10 cellular contexts compared by ENCODE assay signal in the genomic region with DNA sequence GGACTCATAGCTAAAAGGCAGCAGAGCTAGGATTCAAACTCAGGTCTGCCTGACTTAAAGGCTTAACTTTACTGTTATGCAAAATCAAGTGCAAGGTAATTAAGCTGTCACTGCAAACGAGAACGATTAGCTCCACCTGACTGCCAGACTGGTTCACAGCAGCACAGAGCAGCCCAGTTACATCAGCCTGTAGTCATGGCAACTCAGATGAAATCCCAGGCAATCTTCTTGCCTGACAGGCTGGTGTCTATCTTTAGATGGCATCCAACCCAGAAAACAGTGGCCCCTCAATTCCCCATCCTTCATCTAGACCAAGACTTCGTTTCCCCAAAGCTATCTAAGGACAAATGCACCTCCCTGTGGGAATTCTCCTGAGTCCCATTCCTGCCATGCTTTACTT.
DNase-seq lines count a peak whose midpoint lies in the region; ATAC-seq and TF ChIP-seq lines count a peak whose summit lies in the region.
"Had no signal": no experiment of that assay in that cellular context is flagged by ENCODE, and none has a peak within 500 bp of the region (broad histone marks: within the 10 kb centered on the region; RNA-seq: fewer than 3 reads in every experiment).

No MANE protein-coding gene starts in this region.

- intact Hi-C loops in Right ventricle myocardium superior (cut with DNase I), result no loop called here
- intact Hi-C loops in Right ventricle myocardium inferior (cut with DNase I), result no loop called here
- intact Hi-C loops in uterus (cut with DNase I; ENCODE audit: low total_unique reads), result no loop called here

- CTCF ChIA-PET in WTC11 (lab: Charles Lee), result interaction anchor here (0.6 to 1.9 kb wide), 26 partner anchors 9 to 212 kb away, joined by 3 to 17 read pairs (median 4); no protein-coding TSS in a partner anchor

- no peaks in the 10 kb centered on the region for H3K9me3 ChIP-seq in iPS-18a (ENCODE audit: control insufficient read depth, low read depth, low read length)
- H3K9me3 ChIP-seq in uterus, result no peaks in the 10 kb centered on the region
- no peaks in the 10 kb centered on the region for H3K9me3 ChIP-seq in T-helper 17 cell (ENCODE audit: control insufficient read depth, low read length, poor library complexity, severe bottlenecking)

- TF ChIP-seq CTCF in WTC11 (IDR thresholded peaks at IDR 0.05) (no peak), uterus (IDR thresholded peaks at IDR 0.05) (peak in 3 of 4 experiments; percentile 13 to 35 (median 22))

- DNase-seq in Right ventricle myocardium superior (no peak), Right ventricle myocardium inferior (ENCODE audit: missing footprints) (no peak), WTC11 (ENCODE audit: low spot score) (peak; percentile 49), uterus (peak in 1 of 2 donors; percentile 53), T-helper 17 cell (no peak)
- DNase-seq: activated CD4-positive, alpha-beta T cell treated with anti-CD3 and anti-CD28 coated beads for 4 hours; DMS153 had no signal

- H3K4me1 ChIP-seq in iPS-18a (ENCODE audit: control insufficient read depth, low read depth, low read length) (peaks cover 15% of the 10 kb centered on the region), uterus (peaks cover 3% of the 10 kb centered on the region in 2 donors)

- H3K27me3 ChIP-seq in iPS-18a (ENCODE audit: control insufficient read depth, insufficient read depth, low read length), result no peaks in the 10 kb centered on the region
- H3K27me3 ChIP-seq in uterus, result no peaks in the 10 kb centered on the region

- no peak overlapping the region for H3K4me3 Mint-ChIP-seq in WTC11
- H3K4me3 Mint-ChIP-seq in T-helper 17 cell, result no peak overlapping the region

- H3K27ac Mint-ChIP-seq in WTC11, result peak overlapping the region; percentile 54; the same call in 1 of the 2 replicates
- no peak overlapping the region for H3K27ac Mint-ChIP-seq in T-helper 17 cell

- ATAC-seq in Right ventricle myocardium superior (ENCODE audit: poor library complexity) (peak; percentile 8), Right ventricle myocardium inferior (no peak), WTC11 (peak; percentile 92), HG03520 (IDR thresholded peaks at IDR 0.05; ENCODE audit: unreplicated experiment) (no peak), T-helper 17 cell (no peak), HG03378 (IDR thresholded peaks at IDR 0.05; ENCODE audit: unreplicated experiment) (no peak)

- H3K27me3 Mint-ChIP-seq in WTC11 (ENCODE audit: low read depth) (no peaks in the 10 kb centered on the region), T-helper 17 cell (no peaks in the 10 kb centered on the region)

- POLR2A ChIA-PET in WTC11 (lab: Charles Lee), result interaction anchor here (0.7 to 1.3 kb wide), 3 partner anchors 12 to 77 kb away, joined by 3 read pairs; a partner anchor contains a TSS

- H3K4me1 Mint-ChIP-seq in WTC11 (peaks cover 19% of the 10 kb centered on the region), T-helper 17 cell (peaks cover 10% of the 10 kb centered on the region)

- peaks cover 19% of the 10 kb centered on the region for H3K36me3 ChIP-seq in iPS-18a (ENCODE audit: control insufficient read depth, low read depth, low read length)
- H3K36me3 ChIP-seq in uterus, result no peaks in the 10 kb centered on the region

- H3K36me3 Mint-ChIP-seq in WTC11 (peaks cover 26% of the 10 kb centered on the region), T-helper 17 cell (ENCODE audit: low read depth) (peaks cover 15% of the 10 kb centered on the region)

- H3K27ac ChIP-seq in iPS-18a (ENCODE audit: low read length) (peak overlapping the region; percentile 32), uterus (peak overlapping the region; percentile 37 to 42)

- H3K4me3 ChIP-seq in iPS-18a (ENCODE audit: low read length), result no peak overlapping the region
- H3K4me3 ChIP-seq in uterus, result no peak overlapping the region

- no peak for TF ChIP-seq POLR2A in uterus (IDR thresholded peaks at IDR 0.05)

- H3K9me3 Mint-ChIP-seq in WTC11, result no peaks in the 10 kb centered on the region

- H3K9ac ChIP-seq in iPS-18a (ENCODE audit: low read length), result peak overlapping the region; percentile 14

TF ChIP-seq in WTC11, 78 proteins besides CTCF, POLR2A, EP300 and RAD21:
- TF ChIP-seq, protein P1, sequence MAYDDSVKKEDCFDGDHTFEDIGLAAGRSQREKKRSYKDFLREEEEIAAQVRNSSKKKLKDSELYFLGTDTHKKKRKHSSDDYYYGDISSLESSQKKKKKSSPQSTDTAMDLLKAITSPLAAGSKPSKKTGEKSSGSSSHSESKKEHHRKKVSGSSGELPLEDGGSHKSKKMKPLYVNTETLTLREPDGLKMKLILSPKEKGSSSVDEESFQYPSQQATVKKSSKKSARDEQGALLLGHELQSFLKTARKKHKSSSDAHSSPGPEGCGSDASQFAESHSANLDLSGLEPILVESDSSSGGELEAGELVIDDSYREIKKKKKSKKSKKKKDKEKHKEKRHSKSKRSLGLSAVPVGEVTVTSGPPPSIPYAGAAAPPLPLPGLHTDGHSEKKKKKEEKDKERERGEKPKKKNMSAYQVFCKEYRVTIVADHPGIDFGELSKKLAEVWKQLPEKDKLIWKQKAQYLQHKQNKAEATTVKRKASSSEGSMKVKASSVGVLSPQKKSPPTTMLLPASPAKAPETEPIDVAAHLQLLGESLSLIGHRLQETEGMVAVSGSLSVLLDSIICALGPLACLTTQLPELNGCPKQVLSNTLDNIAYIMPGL (CRISPR knock-in tag; IDR thresholded peaks at IDR 0.05), result 0 out of 2 replicates have a peak, but pooled peaks have one; percentile 38
- TF ChIP-seq, protein P2, sequence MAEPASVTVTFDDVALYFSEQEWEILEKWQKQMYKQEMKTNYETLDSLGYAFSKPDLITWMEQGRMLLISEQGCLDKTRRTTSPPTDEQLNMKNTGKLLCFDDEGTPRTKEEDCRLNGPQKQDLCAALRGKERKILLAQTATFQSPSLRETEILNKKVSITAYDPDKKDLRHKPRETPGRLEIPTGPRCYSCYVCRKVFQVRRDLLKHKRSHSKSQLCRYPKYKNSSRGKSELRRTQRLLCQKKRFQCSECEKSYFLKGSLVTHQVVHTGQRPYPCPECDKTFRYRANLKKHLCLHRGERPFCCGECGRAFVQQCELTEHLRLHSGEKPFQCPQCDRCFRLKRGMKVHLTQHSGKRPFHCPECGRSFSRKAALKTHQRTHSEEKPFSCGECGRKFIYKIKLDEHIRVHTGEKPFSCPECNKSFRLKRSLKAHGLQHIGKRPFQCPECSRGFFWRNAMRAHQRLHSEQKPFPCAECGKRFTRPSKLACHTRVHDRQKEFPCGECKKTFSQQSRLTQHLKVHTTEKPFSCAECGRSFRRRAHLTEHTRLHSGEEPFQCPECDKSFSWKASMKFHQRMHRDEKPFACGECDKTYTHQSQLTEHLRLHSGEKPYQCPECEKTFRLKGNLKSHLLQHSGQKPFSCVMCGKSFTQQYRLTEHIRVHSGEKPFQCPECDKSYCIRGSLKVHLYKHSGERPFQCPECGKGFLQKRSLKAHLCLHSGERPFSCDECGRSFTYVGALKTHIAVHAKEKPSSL (CRISPR knock-in tag; conservative IDR thresholded peaks at IDR 0.05), result no peak

Comparison
In these comparisons a context has a peak if more than half of its experiments do, and no peak if none do; other contexts are left out.
1. ATAC-seq: peak in Right ventricle myocardium superior (single experiment) and WTC11 (single experiment); none in Right ventricle myocardium inferior (single experiment), HG03520 (single experiment), T-helper 17 cell (single experiment) and HG03378 (single experiment).